ENCODE assay signal across 11 cellular contexts in the genomic region with DNA sequence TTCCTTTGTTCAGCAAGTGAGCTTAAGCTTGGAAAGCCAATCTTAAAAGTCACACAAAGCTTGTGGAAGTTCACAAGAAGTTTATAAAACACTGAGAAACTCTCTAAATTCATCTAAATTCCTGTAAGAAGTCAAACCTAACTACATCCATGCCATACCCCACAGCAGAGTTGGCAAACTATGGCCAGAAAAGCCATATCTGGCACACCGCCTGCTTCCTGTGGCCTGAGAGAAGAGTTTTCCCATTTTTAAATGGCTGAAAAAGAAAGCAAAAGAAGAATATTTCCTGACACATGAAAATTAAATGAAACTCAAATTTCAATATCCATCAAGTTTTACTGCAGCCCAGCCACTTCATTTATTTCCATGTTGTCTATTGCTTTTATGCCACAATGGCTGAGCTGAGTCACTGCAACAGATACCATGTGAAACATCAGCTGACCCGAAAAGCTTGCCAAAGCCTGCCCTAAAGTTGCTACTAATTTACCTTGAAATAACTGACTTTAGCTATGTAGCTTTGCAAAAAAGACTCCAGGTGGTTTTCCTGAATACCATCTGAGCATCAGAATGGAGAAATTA.
DNase-seq lines count a peak whose midpoint lies in the region; ATAC-seq and TF ChIP-seq lines count a peak whose summit lies in the region.
"Had no signal": no experiment of that assay in that cellular context is flagged by ENCODE, and none has a peak within 500 bp of the region (broad histone marks: within the 10 kb centered on the region; RNA-seq: fewer than 3 reads in every experiment).

No MANE protein-coding gene starts in this region.

- no peaks in the 10 kb centered on the region for H3K9me3 Mint-ChIP-seq in activated T-helper 1 cell treated with anti-CD3 and anti-CD28 coated beads, Interleukin-12 subunit alpha, Interleukin-12 subunit beta, Interleukin-2, Interleukin-4 antibody, amounts not matched to agents 30 ng/mL and 10 ng/mL and 1 ng/mL, durations not matched to agents 14 hours and 24 hours and 36 hours
- H3K9me3 Mint-ChIP-seq: CD8-positive, alpha-beta T cell had no signal

- TF ChIP-seq CTCF in HEK293 (tag by site-specific recombination; IDR thresholded peaks at IDR 0.05) (no peak), esophagus muscularis mucosa (IDR thresholded peaks at IDR 0.05) (no peak)

- CTCF ChIA-PET in HEK293 (lab: Yijun Ruan, JAX) = interaction anchor here (0.6 to 2.0 kb wide), 9 partner anchors 8 to 294 kb away, joined by 3 to 13 read pairs (median 3); no protein-coding TSS in a partner anchor

- no peaks in the 10 kb centered on the region for H3K9me3 ChIP-seq in HEK293 (ENCODE audit: control insufficient read depth, insufficient read depth, low read depth, low read length)
- H3K9me3 ChIP-seq in esophagus muscularis mucosa = no peaks in the 10 kb centered on the region

- H3K36me3 Mint-ChIP-seq in activated T-helper 1 cell treated with anti-CD3 and anti-CD28 coated beads, Interleukin-12 subunit alpha, Interleukin-12 subunit beta, Interleukin-2, Interleukin-4 antibody, amounts not matched to agents 30 ng/mL and 10 ng/mL and 1 ng/mL, durations not matched to agents 14 hours and 24 hours and 36 hours (ENCODE audit: low read depth) = peaks cover 26% of the 10 kb centered on the region

- no peak for ATAC-seq in HG02885 (IDR thresholded peaks at IDR 0.05; ENCODE audit: poor library complexity, unreplicated experiment)
- ATAC-seq: CD8-positive, alpha-beta T cell had no signal

- H3K27ac ChIP-seq in HEK293 (ENCODE audit: extremely low read depth, low read depth, low read length) (no peak overlapping the region), esophagus muscularis mucosa (replicated peaks in 1 of 4) (no peak overlapping the region)

- no peak for TF ChIP-seq EP300 in esophagus muscularis mucosa (IDR thresholded peaks at IDR 0.05)

- peak; percentile 38 for DNase-seq in A172 (ENCODE audit: low spot score)
- DNase-seq in activated T-helper 1 cell treated with anti-CD3 and anti-CD28 coated beads, Interleukin-12 subunit alpha, Interleukin-12 subunit beta, Interleukin-2, Interleukin-4 antibody, amounts not matched to agents 30 ng/mL and 10 ng/mL and 1 ng/mL, durations not matched to agents 14 hours and 24 hours and 36 hours (ENCODE audit: low spot score) = no peak
- peak; percentile 66 for DNase-seq in foreskin melanocyte
- DNase-seq in NCI-H187 (lab: John Stamatoyannopoulos, UW) = no peak
- DNase-seq in esophagus muscularis mucosa (ENCODE audit: extremely low spot score) = no peak
- DNase-seq in NCI-H2107 treated with DMSO at 0.1 percent for 48 hours (lab: John Stamatoyannopoulos, UW; ENCODE audit: unreplicated experiment) = no peak
- DNase-seq: CD8-positive, alpha-beta T cell; GOT3; NCI-H226 had no signal

- TF ChIP-seq POLR2A in esophagus muscularis mucosa (IDR thresholded peaks at IDR 0.05; ENCODE audit: low read depth) = no peak

- peaks cover 0 to 13% of the 10 kb centered on the region in 2 experiments; a peak in 1 of 3 replicates for H3K36me3 ChIP-seq in HEK293 (ENCODE audit: control insufficient read depth in 2 of 2, insufficient read depth in 1 of 2, low read length in 2 of 2)
- H3K36me3 ChIP-seq in esophagus muscularis mucosa = peaks cover 0 to 4% (median 2%) of the 10 kb centered on the region in 4 donors

- 84% methylated on average over 2 of the region's 2 CpGs for WGBS in esophagus muscularis mucosa

- H3K27me3 Mint-ChIP-seq in activated T-helper 1 cell treated with anti-CD3 and anti-CD28 coated beads, Interleukin-12 subunit alpha, Interleukin-12 subunit beta, Interleukin-2, Interleukin-4 antibody, amounts not matched to agents 30 ng/mL and 10 ng/mL and 1 ng/mL, durations not matched to agents 14 hours and 24 hours and 36 hours (ENCODE audit: insufficient read depth) = no peaks in the 10 kb centered on the region

- H3K27ac Mint-ChIP-seq in activated T-helper 1 cell treated with anti-CD3 and anti-CD28 coated beads, Interleukin-12 subunit alpha, Interleukin-12 subunit beta, Interleukin-2, Interleukin-4 antibody, amounts not matched to agents 30 ng/mL and 10 ng/mL and 1 ng/mL, durations not matched to agents 14 hours and 24 hours and 36 hours = peak overlapping the region; percentile 84
- H3K27ac Mint-ChIP-seq: CD8-positive, alpha-beta T cell had no signal

- H3K4me1 ChIP-seq in HEK293 (ENCODE audit: control insufficient read depth, insufficient read depth, low read length) (no peaks in the 10 kb centered on the region; the same call in 1 of the 2 replicates), esophagus muscularis mucosa (peaks cover 4 to 24% (median 10%) of the 10 kb centered on the region in 4 donors)

- POLR2A ChIA-PET in HEK293 (lab: Yijun Ruan, JAX) = no interaction called here

- H3K4me1 Mint-ChIP-seq in activated T-helper 1 cell treated with anti-CD3 and anti-CD28 coated beads, Interleukin-12 subunit alpha, Interleukin-12 subunit beta, Interleukin-2, Interleukin-4 antibody, amounts not matched to agents 30 ng/mL and 10 ng/mL and 1 ng/mL, durations not matched to agents 14 hours and 24 hours and 36 hours (ENCODE audit: low read depth) = peaks cover 55% of the 10 kb centered on the region

- peak overlapping the region; percentile 17 for H3K4me3 Mint-ChIP-seq in activated T-helper 1 cell treated with anti-CD3 and anti-CD28 coated beads, Interleukin-12 subunit alpha, Interleukin-12 subunit beta, Interleukin-2, Interleukin-4 antibody, amounts not matched to agents 30 ng/mL and 10 ng/mL and 1 ng/mL, durations not matched to agents 14 hours and 24 hours and 36 hours
- H3K4me3 Mint-ChIP-seq: CD8-positive, alpha-beta T cell had no signal

- H3K27me3 ChIP-seq in esophagus muscularis mucosa = no peaks in the 10 kb centered on the region

- H3K4me3 ChIP-seq in HEK293 (ENCODE audit: low read depth, low read length) = no peak overlapping the region
- H3K4me3 ChIP-seq in esophagus muscularis mucosa = no peak overlapping the region

- intact Hi-C loops in activated T-helper 1 cell treated with anti-CD3 and anti-CD28 coated beads, Interleukin-12 subunit alpha, Interleukin-12 subunit beta, Interleukin-2, Interleukin-4 antibody, amounts not matched to agents 30 ng/mL and 10 ng/mL and 1 ng/mL, durations not matched to agents 14 hours and 24 hours and 36 hours (cut with micrococcal nuclease) = loop anchor here (1.0 kb wide), 6 partner anchors 15 to 158 kb away; no protein-coding TSS in a partner anchor
- intact Hi-C loops in esophagus muscularis mucosa (cut with DNase I) = no loop called here

TF ChIP-seq in HEK293, 187 proteins besides CTCF, POLR2A, EP300 and RAD21:
- TF ChIP-seq ZNF776 (tag by site-specific recombination; IDR thresholded peaks at IDR 0.05; ENCODE audit: borderline replicate concordance) (no peak), ZNF629 (tag by site-specific recombination; IDR thresholded peaks at IDR 0.05) (0 out of 2 replicates have a peak, but pooled peaks have one; percentile 13), FEZF1 (tag by site-specific recombination; IDR thresholded peaks at IDR 0.05) (no peak), ZNF366 (tag by site-specific recombination; conservative IDR thresholded peaks at IDR 0.05) (peak; percentile 33; the same call in 1 of the 2 replicates)
- TF ChIP-seq, protein P1, sequence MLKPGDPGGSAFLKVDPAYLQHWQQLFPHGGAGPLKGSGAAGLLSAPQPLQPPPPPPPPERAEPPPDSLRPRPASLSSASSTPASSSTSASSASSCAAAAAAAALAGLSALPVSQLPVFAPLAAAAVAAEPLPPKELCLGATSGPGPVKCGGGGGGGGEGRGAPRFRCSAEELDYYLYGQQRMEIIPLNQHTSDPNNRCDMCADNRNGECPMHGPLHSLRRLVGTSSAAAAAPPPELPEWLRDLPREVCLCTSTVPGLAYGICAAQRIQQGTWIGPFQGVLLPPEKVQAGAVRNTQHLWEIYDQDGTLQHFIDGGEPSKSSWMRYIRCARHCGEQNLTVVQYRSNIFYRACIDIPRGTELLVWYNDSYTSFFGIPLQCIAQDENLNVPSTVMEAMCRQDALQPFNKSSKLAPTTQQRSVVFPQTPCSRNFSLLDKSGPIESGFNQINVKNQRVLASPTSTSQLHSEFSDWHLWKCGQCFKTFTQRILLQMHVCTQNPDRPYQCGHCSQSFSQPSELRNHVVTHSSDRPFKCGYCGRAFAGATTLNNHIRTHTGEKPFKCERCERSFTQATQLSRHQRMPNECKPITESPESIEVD (tag by site-specific recombination; IDR thresholded peaks at IDR 0.05) = peak; percentile 71

Comparison
In these comparisons a context has a peak if more than half of its experiments do, and no peak if none do; other contexts are left out.
1. DNase-seq: peak in A172 (single experiment) and foreskin melanocyte (single experiment); none in activated T-helper 1 cell treated with anti-CD3 and anti-CD28 coated beads, Interleukin-12 subunit alpha, Interleukin-12 subunit beta, Interleukin-2, Interleukin-4 antibody, amounts not matched to agents 30 ng/mL and 10 ng/mL and 1 ng/mL, durations not matched to agents 14 hours and 24 hours and 36 hours (single experiment), NCI-H187 (0 of 2), esophagus muscularis mucosa (single experiment) and NCI-H2107 treated with DMSO at 0.1 percent for 48 hours (single experiment).